In the genomic region with DNA sequence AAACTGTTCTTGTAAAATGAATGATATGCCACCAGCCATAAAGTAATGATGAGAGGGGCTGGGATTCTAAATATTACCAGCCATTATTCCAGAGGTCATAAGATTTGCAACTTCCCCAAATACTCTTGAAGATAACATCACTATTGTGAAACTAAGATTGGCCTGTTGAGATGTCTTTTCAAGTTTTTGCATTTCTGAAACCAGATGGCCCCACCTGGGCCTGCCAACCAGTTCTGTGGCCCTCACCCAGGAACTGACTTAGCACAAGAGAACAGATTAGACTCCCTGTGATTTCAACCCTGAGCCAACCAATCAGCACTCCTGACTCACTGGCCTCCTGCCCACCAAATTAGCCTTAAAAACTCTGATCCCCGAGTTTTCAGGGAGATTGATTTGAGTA, we compare ENCODE assay signal across 21 cellular contexts.
"Had no signal": no experiment of that assay in that cellular context is flagged by ENCODE, and none has a peak within 500 bp of the region (broad histone marks: within the 10 kb centered on the region; RNA-seq: fewer than 3 reads in every experiment).

No MANE protein-coding gene starts in this region.

- H3K4me3 ChIP-seq: body of pancreas, esophagus muscularis mucosa, left lung, lower lobe of right lung, suprapubic skin, tibial artery had no signal

- DNase-seq: activated CD4-positive, alpha-beta T cell treated with anti-CD3 and anti-CD28 coated beads for 4 hours; activated CD4-positive, alpha-beta T cell treated with anti-CD3 and anti-CD28 coated beads, Interleukin-2, amount 50 U/mL, for 4 hours; activated naive CD4-positive, alpha-beta T cell treated with Interleukin-2 at 50 U/mL for 16 hours; activated T-cell treated with anti-CD3 and anti-CD28 coated beads for 4 hours; activated T-cell treated with anti-CD3 and anti-CD28 coated beads, Interleukin-2, amount 50 U/mL, for 72 hours; aorta; body of pancreas; dermis blood vessel endothelial cell; effector CD4-positive, alpha-beta T cell; foreskin melanocyte; left lung; lower lobe of right lung; mesendoderm; natural killer cell; posterior cingulate gyrus; right cardiac atrium; stimulated activated CD4-positive, alpha-beta T cell treated with anti-CD3 and anti-CD28 coated beads, Interleukin-15, amount 100 ng/mL, for 24 hours; stimulated activated naive CD4-positive, alpha-beta T cell; tibial artery had no signal

- ATAC-seq: activated T-cell treated with anti-CD3 and anti-CD28 coated beads, Interleukin-2, amount 50 U/mL, for 72 hours; body of pancreas; left lung; natural killer cell; right cardiac atrium had no signal
